In the genomic region with DNA sequence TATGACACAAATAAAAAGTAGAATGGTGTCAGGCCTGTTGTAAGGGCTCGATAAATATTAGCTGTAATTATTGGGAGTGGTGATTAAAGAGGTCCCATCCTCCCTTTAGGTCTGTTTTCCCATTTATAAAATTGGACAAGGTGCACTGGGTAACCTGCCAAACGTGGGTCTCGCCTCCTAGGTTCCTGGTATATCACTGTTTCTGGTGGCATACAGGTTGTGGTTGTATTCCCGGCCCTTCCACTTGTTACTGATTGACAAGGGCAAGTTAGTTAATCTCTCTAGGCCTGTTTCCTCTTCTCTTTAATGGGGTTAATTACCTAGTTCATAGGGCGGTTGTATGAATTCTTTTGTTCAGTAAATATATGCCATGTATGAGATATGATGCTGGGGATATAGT, we compare ENCODE assay signal across 8 cellular contexts. TPM values are rescaled to one million over a fixed set of nuclear protein-coding genes. Genes with fewer than 3 reads are reported as not detected.
DNase-seq lines count a peak whose midpoint lies in the region; ATAC-seq and TF ChIP-seq lines count a peak whose summit lies in the region.

No MANE protein-coding gene starts in this region.

- 52 to 57% (median 54%) methylated on average over 5 of the region's 5 CpGs for WGBS in heart left ventricle, 4 donors
- WGBS in body of pancreas, 2 donors = 38 to 40% methylated on average over 5 of the region's 5 CpGs

- H3K4me1 ChIP-seq in heart left ventricle = peaks cover 15 to 68% (median 53%) of the 10 kb centered on the region in 12 donors
- peaks cover 55% of the 10 kb centered on the region for H3K4me1 ChIP-seq in body of pancreas

- H3K27ac ChIP-seq in heart left ventricle (peak overlapping the region; percentile 95 to 100 (median 98)), body of pancreas (peak overlapping the region in 3 of 4 donors; percentile 93 to 97 (median 96))

- ATAC-seq in heart left ventricle = no peak
- ATAC-seq in body of pancreas = no peak
- ATAC-seq in memory B cell (ENCODE audit: low read depth) = no peak
- ATAC-seq in GM18517 (IDR thresholded peaks at IDR 0.05; ENCODE audit: unreplicated experiment) = no peak

- H3K27ac Mint-ChIP-seq in memory B cell (peak overlapping the region; percentile 99), type B pancreatic cell (peak overlapping the region; percentile 99)

- no peaks in the 10 kb centered on the region for H3K27me3 ChIP-seq in heart left ventricle
- no peaks in the 10 kb centered on the region for H3K27me3 ChIP-seq in body of pancreas

- H3K4me1 Mint-ChIP-seq in memory B cell = peaks cover 29% of the 10 kb centered on the region
- H3K4me1 Mint-ChIP-seq in type B pancreatic cell (ENCODE audit: unreplicated experiment) = peaks cover 29% of the 10 kb centered on the region

- H3K27me3 Mint-ChIP-seq in memory B cell (no peaks in the 10 kb centered on the region), type B pancreatic cell (no peaks in the 10 kb centered on the region)

- TF ChIP-seq CTCF in heart left ventricle (IDR thresholded peaks at IDR 0.05) = no peak
- TF ChIP-seq CTCF in body of pancreas (IDR thresholded peaks at IDR 0.05) = no peak
- no peak for TF ChIP-seq CTCF in type B pancreatic cell (conservative IDR thresholded peaks at IDR 0.05)

- H3K9me3 Mint-ChIP-seq in memory B cell (no peaks in the 10 kb centered on the region), type B pancreatic cell (no peaks in the 10 kb centered on the region)

- DNase-seq in heart left ventricle (no peak), cardiac septum (ENCODE audit: low spot score) (no peak), body of pancreas (peak in 2 of 4 donors; percentile 18 to 19), memory B cell (ENCODE audit: low spot score in 2 of 2) (no peak), type B pancreatic cell (ENCODE audit: extremely low spot score, unreplicated experiment) (no peak), CD1c-positive myeloid dendritic cell (ENCODE audit: extremely low spot score) (no peak), NCI-H2107 treated with DMSO at 0.1 percent for 48 hours (lab: John Stamatoyannopoulos, UW; ENCODE audit: unreplicated experiment) (no peak)

- H3K4me3 ChIP-seq in heart left ventricle = peak overlapping the region; percentile 55 to 97 (median 90)
- peak overlapping the region in 1 of 2 donors; percentile 91 for H3K4me3 ChIP-seq in body of pancreas

- H3K9me3 ChIP-seq in heart left ventricle (no peaks in the 10 kb centered on the region), body of pancreas (no peaks in the 10 kb centered on the region)

- TF ChIP-seq POLR2A in heart left ventricle (IDR thresholded peaks at IDR 0.05) (no peak), body of pancreas (IDR thresholded peaks at IDR 0.05) (no peak)

- H3K4me3 Mint-ChIP-seq in memory B cell (peak overlapping the region; percentile 94), type B pancreatic cell (peak overlapping the region; percentile 99)

- intact Hi-C loops in heart left ventricle (cut with DNase I) (loop anchor here in 3 of 10 donors (2.0 to 10.0 kb wide), 3 partner anchors 53 to 57 kb away; a partner anchor contains a TSS), cardiac septum (cut with DNase I) (no loop called here), body of pancreas (cut with DNase I) (no loop called here)

- H3K36me3 ChIP-seq in heart left ventricle (peaks cover 0 to 35% (median 24%) of the 10 kb centered on the region in 9 donors), body of pancreas (replicated peaks in 1 of 2; ENCODE audit: insufficient read depth in 1 of 2, low read depth in 2 of 2) (no peaks in the 10 kb centered on the region)

- H3K36me3 Mint-ChIP-seq in memory B cell (peaks cover 21% of the 10 kb centered on the region), type B pancreatic cell (peaks cover 24% of the 10 kb centered on the region)

RNA-seq across cellular contexts. Expression of a gene that starts 1.5 kb away (rescaled TPM):
- total RNA-seq in heart left ventricle (100 to 1,000 TPM; 345 to 447 (median 370) TPM), cardiac septum (466 TPM), body of pancreas (100 to 1,000 TPM in 1 of 2 donors, 10 to 100 TPM in 1; 50.8 to 119 TPM), type B pancreatic cell (ENCODE audit: low replicate concordance) (319 and 323 TPM in 2 replicates)
- polyA plus RNA-seq in heart left ventricle = 100 to 1,000 TPM; 258 to 294 TPM

RNA-seq across cellular contexts. Expression of a gene that starts 20.0 kb away (rescaled TPM):
- total RNA-seq in heart left ventricle (10 to 100 TPM in 2 of 9 donors, 1 to 10 TPM in 7; 4.1 to 11.0 (median 7.3) TPM), cardiac septum (5.9 TPM), body of pancreas (10 to 100 TPM in 1 of 2 donors, 1 to 10 TPM in 1; 2.0 to 12.2 TPM), type B pancreatic cell (ENCODE audit: low replicate concordance) (21.6 and 21.8 TPM in 2 replicates)
- 1 to 10 TPM; 3.0 to 4.7 TPM for polyA plus RNA-seq in heart left ventricle

RNA-seq across cellular contexts. Expression of a gene that starts 51.6 kb away (rescaled TPM):
- total RNA-seq in heart left ventricle (10 to 100 TPM in 1 of 9 donors, 1 to 10 TPM in 8; 1.8 to 10.0 (median 6.7) TPM), cardiac septum (4.3 TPM), body of pancreas (1 to 10 TPM; 3.6 to 6.2 TPM), type B pancreatic cell (ENCODE audit: low replicate concordance) (18.7 and 26.5 TPM in 2 replicates)
- 1 to 10 TPM; 1.7 to 3.4 TPM for polyA plus RNA-seq in heart left ventricle
